2 cellular contexts compared by ENCODE assay signal in genomic region chr12:92147491-92147890, GRCh38.
TF ChIP-seq lines count a peak whose summit lies in the region.

No MANE protein-coding gene starts in this region.

TF ChIP-seq in SK-N-SH, 30 proteins besides CTCF, POLR2A, EP300 and RAD21 (continued from another document):
- TF ChIP-seq MAX (IDR thresholded peaks at IDR 0.05; ENCODE audit: low read depth) = no peak
TF ChIP-seq in SK-N-SH: peak in this region for 0.

TF ChIP-seq in SK-N-SH treated with all-trans-retinoic acid at 6 μM for 48 hours, 23 proteins besides CTCF, POLR2A, EP300 and RAD21 (continued from another document):
- no peak for TF ChIP-seq BACH2 (CRISPR knock-in tag; IDR thresholded peaks at IDR 0.05; ENCODE audit: borderline replicate concordance)
- no peak for TF ChIP-seq GLIS3 (CRISPR knock-in tag; IDR thresholded peaks at IDR 0.05)
